In the genomic region with DNA sequence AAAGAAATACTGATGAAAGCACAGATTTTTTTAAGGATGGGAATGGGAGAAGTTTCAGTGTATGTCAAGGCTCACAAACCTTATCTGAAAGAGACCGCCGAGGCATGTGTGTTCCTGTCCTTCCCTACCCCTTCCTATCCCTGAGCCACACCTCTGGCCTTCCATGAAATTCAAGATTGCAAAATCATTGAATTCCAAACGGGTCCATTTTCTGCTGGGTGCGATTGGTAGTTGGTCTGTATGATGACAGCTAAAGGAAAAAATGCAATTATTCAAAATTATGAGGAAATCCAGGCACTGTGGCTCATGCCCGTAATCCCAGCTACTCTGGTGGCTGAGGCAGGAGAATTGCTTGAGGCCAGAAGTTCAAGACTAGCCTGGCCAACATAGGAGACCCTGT, we compare ENCODE assay signal across 11 cellular contexts.
DNase-seq lines count a peak whose midpoint lies in the region; ATAC-seq, FAIRE-seq and TF ChIP-seq lines count a peak whose summit lies in the region.
"Had no signal": no experiment of that assay in that cellular context is flagged by ENCODE, and none has a peak within 500 bp of the region (broad histone marks: within the 10 kb centered on the region; RNA-seq: fewer than 3 reads in every experiment).

No MANE protein-coding gene starts in this region.

- peaks cover 46% of the 10 kb centered on the region for H3K4me1 Mint-ChIP-seq in mesothelial cell of epicardium

- no peaks in the 10 kb centered on the region for H3K9me3 Mint-ChIP-seq in mesothelial cell of epicardium

- TF ChIP-seq POLR2A in uterus (IDR thresholded peaks at IDR 0.05) = no peak

- TF ChIP-seq CTCF in bronchial epithelial cell (IDR thresholded peaks at IDR 0.05; ENCODE audit: insufficient read depth, low read length, severe bottlenecking) (no peak), mesothelial cell of epicardium (IDR thresholded peaks at IDR 0.05; ENCODE audit: unreplicated experiment) (no peak), uterus (IDR thresholded peaks at IDR 0.05) (no peak), GM13976 (IDR thresholded peaks at IDR 0.05; ENCODE audit: borderline replicate concordance, control extremely low read depth, extremely low read depth, insufficient read depth, missing control alignments) (no peak)

- H3K4me3 Mint-ChIP-seq in mesothelial cell of epicardium = peak overlapping the region; percentile 46

- H3K9me3 ChIP-seq in uterus = no peaks in the 10 kb centered on the region
- H3K9me3 ChIP-seq: ovary had no signal

- DNase-seq in left cardiac atrium = peak; percentile 31
- DNase-seq in Right ventricle myocardium inferior (ENCODE audit: missing footprints) = no peak
- DNase-seq in bronchial epithelial cell (ENCODE audit: low read depth) = peak; percentile 77
- no peak for DNase-seq in mesothelial cell of epicardium (ENCODE audit: low spot score in 2 of 2, unreplicated experiment in 2 of 2)
- DNase-seq in uterus = no peak
- no peak for DNase-seq in GM13976 (ENCODE audit: low spot score)

- H3K4me1 ChIP-seq in uterus = peaks cover 3 to 22% of the 10 kb centered on the region in 2 donors

- in situ Hi-C loops in GM13976 (cut with MboI; ENCODE audit: low sequenced_read_pairs, unreplicated experiment) = no loop called here

- H3K36me3 Mint-ChIP-seq in mesothelial cell of epicardium = no peaks in the 10 kb centered on the region

- H3K27ac ChIP-seq in uterus = peak overlapping the region; percentile 90 to 99
- H3K27ac ChIP-seq: KMS-11 had no signal

- no peak for ATAC-seq in left cardiac atrium
- ATAC-seq in Right ventricle myocardium inferior = no peak
- no peak for ATAC-seq in HG03457 (IDR thresholded peaks at IDR 0.05; ENCODE audit: unreplicated experiment)
- ATAC-seq in GM21390 (IDR thresholded peaks at IDR 0.05; ENCODE audit: unreplicated experiment) = no peak

- intact Hi-C loops in left cardiac atrium (cut with DNase I) (loop anchor here in 1 of 2 donors (2.0 kb wide), 1 partner anchor 60 kb away; no protein-coding TSS in a partner anchor), Right ventricle myocardium inferior (cut with DNase I) (loop anchor here (2.0 to 5.0 kb wide), 2 partner anchors 51 to 156 kb away; no protein-coding TSS in a partner anchor), uterus (cut with DNase I; ENCODE audit: low total_unique reads) (no loop called here)

- H3K27me3 ChIP-seq in bronchial epithelial cell (ENCODE audit: control insufficient read depth, insufficient read depth, low read length) (no peaks in the 10 kb centered on the region), uterus (no peaks in the 10 kb centered on the region)
- H3K27me3 ChIP-seq: ovary had no signal

- no peaks in the 10 kb centered on the region for H3K36me3 ChIP-seq in bronchial epithelial cell (ENCODE audit: control insufficient read depth, insufficient read depth, low read length)
- no peaks in the 10 kb centered on the region for H3K36me3 ChIP-seq in uterus
- H3K36me3 ChIP-seq: ovary had no signal

- FAIRE-seq in bronchial epithelial cell (lab: Jason Lieb, UNC) = no peak
- FAIRE-seq: D721Med had no signal

- H3K27me3 Mint-ChIP-seq in mesothelial cell of epicardium (ENCODE audit: low read depth) = no peaks in the 10 kb centered on the region

- H3K4me3 ChIP-seq in bronchial epithelial cell (ENCODE audit: low read depth, low read length) (no peak overlapping the region), uterus (peak overlapping the region in 1 of 2 donors; percentile 62)

- peak overlapping the region; percentile 25 for H3K27ac Mint-ChIP-seq in mesothelial cell of epicardium

Comparison
In these comparisons a context has a peak if more than half of its experiments do, and no peak if none do; other contexts are left out.
1. DNase-seq: peak in left cardiac atrium (single experiment) and bronchial epithelial cell (single experiment); none in Right ventricle myocardium inferior (single experiment), mesothelial cell of epicardium (0 of 2), uterus (0 of 2) and GM13976 (single experiment).